ENCODE assay signal across 19 cellular contexts in genomic region chr15:57580866-57581265, GRCh38. TPM values are rescaled to one million over a fixed set of nuclear protein-coding genes. Genes with fewer than 3 reads are reported as not detected.
"Had no signal": no experiment of that assay in that cellular context is flagged by ENCODE, and none has a peak within 500 bp of the region (broad histone marks: within the 10 kb centered on the region; RNA-seq: fewer than 3 reads in every experiment).

No MANE protein-coding gene starts in this region.

- H3K4me1 ChIP-seq: esophagus squamous epithelium, left lung, tibial artery had no signal

- H3K27ac ChIP-seq: brain microvascular endothelial cell, dorsolateral prefrontal cortex, esophagus squamous epithelium, left lung, tibial artery had no signal

- H3K27ac Mint-ChIP-seq: activated naive CD4-positive, alpha-beta T cell treated with anti-CD3 and anti-CD28 coated beads, Interleukin-2, amount 50 U/mL, for 72 hours; immature natural killer cell; T-helper 17 cell had no signal

- H3K4me3 Mint-ChIP-seq: immature natural killer cell, T-helper 17 cell had no signal

- H3K36me3 ChIP-seq: brain microvascular endothelial cell, esophagus squamous epithelium, left lung, tibial artery had no signal

- ATAC-seq: activated naive CD4-positive, alpha-beta T cell treated with anti-CD3 and anti-CD28 coated beads, Interleukin-2, amount 50 U/mL, for 72 hours; left lung; T-helper 17 cell had no signal

- DNase-seq: activated CD4-positive, alpha-beta T cell treated with anti-CD3 and anti-CD28 coated beads, Interleukin-2, amount 50 U/mL, for 1 hour; activated effector memory CD4-positive, alpha-beta T cell treated with Interleukin-2 at 50 U/mL for 16 hours; activated T-cell treated with anti-CD3 and anti-CD28 coated beads, Interleukin-2, amount 50 U/mL, for 1 hour; amygdala; brain microvascular endothelial cell; dorsolateral prefrontal cortex; esophagus squamous epithelium; foreskin fibroblast; glutamatergic neuron; immature natural killer cell; left lung; mesenchymal stem cell; T-helper 17 cell; tibial artery had no signal

- H3K4me1 Mint-ChIP-seq: immature natural killer cell, T-helper 17 cell had no signal

- H3K4me3 ChIP-seq: dorsolateral prefrontal cortex, esophagus squamous epithelium, left lung, tibial artery had no signal

- FAIRE-seq: endometrium, TTC549 had no signal

- H3K27me3 ChIP-seq: brain microvascular endothelial cell, left lung had no signal

RNA-seq across cellular contexts. Expression of gene MYZAP, which starts 10.8 kb away (rescaled TPM):
- total RNA-seq: activated CD8-positive, alpha-beta memory T cell treated with anti-CD3 and anti-CD28 coated beads for 36 hours had no signal
- polyA plus RNA-seq: neural cell had no signal
